Comparison of ENCODE assay signal across 18 cellular contexts in the genomic region with DNA sequence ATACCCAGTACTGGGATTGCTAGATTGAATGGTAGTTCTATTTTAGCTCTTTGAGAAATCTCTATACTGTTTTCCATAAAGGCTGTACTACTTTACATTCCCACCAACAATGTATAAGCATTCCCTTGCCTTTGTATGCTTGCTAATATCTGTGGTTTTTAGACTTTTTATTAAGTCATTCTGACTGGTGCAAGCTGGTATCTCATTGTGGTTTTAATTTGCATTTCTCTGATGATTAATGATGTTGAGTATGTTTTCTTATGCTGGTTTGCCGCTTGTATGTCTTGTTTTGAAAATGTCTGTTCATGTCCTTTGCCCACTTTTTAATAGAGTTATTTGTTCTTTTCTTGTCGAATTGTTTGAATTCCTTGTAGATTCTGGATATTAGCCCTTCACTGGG.
DNase-seq lines count a peak whose midpoint lies in the region; ATAC-seq, FAIRE-seq and TF ChIP-seq lines count a peak whose summit lies in the region.
"Had no signal": no experiment of that assay in that cellular context is flagged by ENCODE, and none has a peak within 500 bp of the region (broad histone marks: within the 10 kb centered on the region; RNA-seq: fewer than 3 reads in every experiment).

No MANE protein-coding gene starts in this region.

- no peak for FAIRE-seq in bronchial epithelial cell (lab: Jason Lieb, UNC)
- FAIRE-seq: GM12878 had no signal

- H3K36me3 ChIP-seq in PC-3 (ENCODE audit: low read depth, low read length) (no peaks in the 10 kb centered on the region), bronchial epithelial cell (ENCODE audit: control insufficient read depth, insufficient read depth, low read length) (no peaks in the 10 kb centered on the region)
- H3K36me3 ChIP-seq: tibial artery had no signal

- peaks cover 24% of the 10 kb centered on the region for H3K4me1 ChIP-seq in PC-3 (ENCODE audit: insufficient read depth, low read length)

- H3K9ac ChIP-seq in PC-3 (ENCODE audit: low read length), result no peak overlapping the region

- CTCF ChIA-PET in PC-3 (lab: Charles Lee), result no interaction called here

- H3K27ac ChIP-seq in PC-3 (ENCODE audit: low read length), result peak overlapping the region; percentile 41
- H3K27ac ChIP-seq: tibial artery had no signal

- DNase-seq in Caki2 (ENCODE audit: low read depth), result peak; percentile 67
- DNase-seq in PC-3, result peak; percentile 67
- DNase-seq in bronchial epithelial cell (ENCODE audit: low read depth), result peak; percentile 91
- DNase-seq in kidney glomerular epithelial cell (lab: John Stamatoyannopoulos, UW), result peak; percentile 92
- DNase-seq in inferior parietal cortex (ENCODE audit: extremely low spot score), result no peak
- no peak for DNase-seq in LoVo (ENCODE audit: low spot score)
- DNase-seq in islet precursor cell, result no peak
- DNase-seq: activated CD4-positive, alpha-beta T cell treated with anti-CD3 and anti-CD28 coated beads for 48 hours; activated naive CD8-positive, alpha-beta T cell treated with anti-CD3 and anti-CD28 coated beads, Interleukin-2, amount 10 ng/mL, durations not matched to agents 7 days and 5 days; activated T-cell treated with anti-CD3 and anti-CD28 coated beads, Interleukin-2, amount 50 U/mL, for 1 hour; cortex of kidney; mucosa of descending colon; NCI-H1417 treated with DMSO at 0.1 percent for 48 hours; NCI-H446 treated with DMSO at 0.1 percent for 48 hours; OCI-M1; tibial artery had no signal

- POLR2A ChIA-PET in PC-3 (lab: Charles Lee; ENCODE audit: unreplicated experiment), result interaction anchor here (0.7 kb wide), 1 partner anchor 513 kb away, joined by 7 read pairs; no protein-coding TSS in a partner anchor

- no peaks in the 10 kb centered on the region for H3K27me3 ChIP-seq in PC-3 (ENCODE audit: low read length)
- H3K27me3 ChIP-seq in bronchial epithelial cell (ENCODE audit: control insufficient read depth, insufficient read depth, low read length), result no peaks in the 10 kb centered on the region
- H3K27me3 ChIP-seq: tibial artery had no signal

- no TSS peak for BruUV-seq in PC-3 (replicated peaks; lab: Mats Ljungman, UMichigan)

- in situ Hi-C loops in Caki2 (cut with HindIII; ENCODE audit: low pct_unique_long_range_greater_than_20kb, low sequenced_read_pairs), result no loop called here

- no peaks in the 10 kb centered on the region for H3K9me2 ChIP-seq in PC-3 (replicated peaks; ENCODE audit: low read length)

- H3K4me3 ChIP-seq in PC-3 (ENCODE audit: low read length) (no peak overlapping the region), bronchial epithelial cell (ENCODE audit: low read depth, low read length) (no peak overlapping the region)
- H3K4me3 ChIP-seq: GM12878, mucosa of descending colon, tibial artery had no signal

- no peaks in the 10 kb centered on the region for H3K9me3 ChIP-seq in PC-3 (ENCODE audit: low read length)
- H3K9me3 ChIP-seq: mucosa of descending colon, tibial artery had no signal

- peak; percentile 78 for ATAC-seq in PC-3
- no peak for ATAC-seq in HG02623 (IDR thresholded peaks at IDR 0.05; ENCODE audit: unreplicated experiment)
- ATAC-seq: GM12878, mucosa of descending colon had no signal

- no peaks in the 10 kb centered on the region for H4K20me1 ChIP-seq in PC-3 (ENCODE audit: low read length)

- H3K4me2 ChIP-seq in PC-3 (ENCODE audit: low read length), result peak overlapping the region; percentile 47

- intact Hi-C loops in PC-3 (cut with micrococcal nuclease), result no loop called here

- no peaks in the 10 kb centered on the region for H3K79me2 ChIP-seq in PC-3 (ENCODE audit: low read length)

- no peaks in the 10 kb centered on the region for H3F3A ChIP-seq in PC-3 (ENCODE audit: low read length, unreplicated experiment)

- no peak overlapping the region for H2AFZ ChIP-seq in PC-3 (ENCODE audit: low read length)

- TF ChIP-seq CTCF in PC-3 (conservative IDR thresholded peaks at IDR 0.05; ENCODE audit: low read depth, low read length) (no peak), bronchial epithelial cell (IDR thresholded peaks at IDR 0.05; ENCODE audit: insufficient read depth, low read length, severe bottlenecking) (no peak)

Comparison
In these comparisons a context has a peak if more than half of its experiments do, and no peak if none do; other contexts are left out.
1. DNase-seq: peak in Caki2 (single experiment), PC-3 (single experiment), bronchial epithelial cell (single experiment) and kidney glomerular epithelial cell (single experiment); none in inferior parietal cortex (single experiment), LoVo (single experiment) and islet precursor cell (single experiment).